In the genomic region with DNA sequence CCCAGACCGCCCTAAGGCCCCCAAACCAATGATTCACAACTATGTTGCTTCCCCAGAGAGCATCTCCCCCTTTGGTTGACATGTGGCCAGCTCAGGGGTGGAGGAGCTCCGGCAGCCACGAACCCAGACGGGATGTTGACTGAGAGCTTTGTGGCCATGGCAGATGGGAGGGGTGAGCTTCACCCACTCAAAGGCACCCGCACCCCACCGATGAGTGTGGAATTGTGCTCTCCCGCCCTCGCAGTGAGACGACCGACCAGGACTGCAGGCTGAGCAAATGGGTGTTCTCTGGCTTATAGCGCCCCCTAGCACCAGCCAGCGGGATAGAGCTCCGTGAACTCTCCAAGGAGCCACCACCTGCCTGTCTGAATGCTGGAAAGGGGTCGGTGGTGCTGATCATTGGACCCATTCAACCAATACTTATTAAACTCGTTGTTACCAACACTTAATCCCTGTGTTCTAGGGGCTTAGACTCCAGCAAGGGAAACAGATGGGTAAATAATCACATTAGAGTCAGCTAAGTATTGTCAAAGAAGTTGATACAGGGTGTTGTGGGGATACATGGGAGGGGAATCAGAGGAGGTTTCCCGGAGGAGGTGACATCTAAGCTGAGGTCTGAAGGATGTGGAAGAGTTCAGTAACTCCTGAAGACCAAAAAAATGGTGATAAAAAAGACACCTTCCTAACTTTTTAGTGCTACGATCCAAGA, we compare ENCODE assay signal across 1 cellular context.
TF ChIP-seq lines count a peak whose summit lies in the region.

No MANE protein-coding gene starts in this region.

TF ChIP-seq in endothelial cell of umbilical vein, 7 proteins besides CTCF, POLR2A, EP300 and RAD21 (continued from another document):
- no peak for TF ChIP-seq MAX (IDR thresholded peaks at IDR 0.05; ENCODE audit: insufficient read depth, insufficient read length)
- TF ChIP-seq FOS (IDR thresholded peaks at IDR 0.05; ENCODE audit: borderline replicate concordance, insufficient read depth, low read length) = no peak
